Comparison of ENCODE assay signal across 9 cellular contexts in genomic region chr14:36647827-36648753, GRCh38. TPM values are rescaled to one million over a fixed set of nuclear protein-coding genes. Genes with fewer than 3 reads are reported as not detected.
DNase-seq lines count a peak whose midpoint lies in the region; ATAC-seq, FAIRE-seq and TF ChIP-seq lines count a peak whose summit lies in the region.
"Had no signal": no experiment of that assay in that cellular context is flagged by ENCODE, and none has a peak within 500 bp of the region (broad histone marks: within the 10 kb centered on the region; RNA-seq: fewer than 3 reads in every experiment).

No MANE protein-coding gene starts in this region.

- H3K9ac ChIP-seq in HUES48 (ENCODE audit: low read depth, low read length) (no peak overlapping the region), skeletal muscle tissue (ENCODE audit: low read depth in 1 of 3, low read length in 3 of 3) (peak overlapping the region in 1 of 3 donors; percentile 25)

- TF ChIP-seq CTCF in AG04449 (IDR thresholded peaks at IDR 0.05; ENCODE audit: insufficient read depth, low read length, missing control alignments), result peak; percentile 60

- in situ Hi-C loops in SK-MEL-5 (cut with HindIII; ENCODE audit: low pct_unique_long_range_greater_than_20kb, low sequenced_read_pairs), result loop anchor here (25.0 kb wide), 1 partner anchor 289 kb away; no protein-coding TSS in a partner anchor

- peak; percentile 80 to 89 for ATAC-seq in left cardiac atrium

- intact Hi-C loops in left cardiac atrium (cut with DNase I), result loop anchor here (1.0 to 10.0 kb wide), 3 partner anchors 294 to 507 kb away; no protein-coding TSS in a partner anchor

- peaks cover 100% of the 10 kb centered on the region for H3K27me3 ChIP-seq in HUES48 (ENCODE audit: control insufficient read depth, insufficient read depth, low read length)
- peaks cover 68 to 76% (median 72%) of the 10 kb centered on the region in 3 donors for H3K27me3 ChIP-seq in skeletal muscle tissue (ENCODE audit: control insufficient read depth in 3 of 3, insufficient read depth in 3 of 3, low read length in 3 of 3)

- FAIRE-seq in H54 (lab: Jason Lieb, UNC), result no peak

- CTCF ChIA-PET in AG04449 (lab: Yijun Ruan, JAX), result interaction anchor here (0.8 to 9.7 kb wide), 33 partner anchors 8 to 661 kb away, joined by 3 to 168 read pairs (median 3); no protein-coding TSS in a partner anchor

- H3K4me1 ChIP-seq in HUES48 (ENCODE audit: control insufficient read depth, insufficient read depth, low read length) (0 out of 2 replicates have a peak, but pooled peaks cover 6% of the 10 kb centered on the region), skeletal muscle tissue (ENCODE audit: control insufficient read depth in 3 of 3, insufficient read depth in 3 of 3, low read length in 3 of 3) (peaks cover 17 to 19% (median 18%) of the 10 kb centered on the region in 3 donors)

- POLR2A ChIA-PET in AG04449 (lab: Yijun Ruan, JAX), result no interaction called here

- DNase-seq in AG04449 (ENCODE audit: low read depth, low spot score) (no peak), SK-MEL-5 (ENCODE audit: low read depth, low spot score) (peak; percentile 64), left cardiac atrium (peak; percentile 17), T-helper 9 cell (no peak), H54 (ENCODE audit: insufficient read length, low spot score) (no peak)
- DNase-seq in activated naive CD4-positive, alpha-beta T cell treated with anti-CD3 and anti-CD28 coated beads, Interleukin-2, amount 50 U/mL, for 16 hours, result no peak
- DNase-seq: activated naive CD8-positive, alpha-beta T cell treated with anti-CD3 and anti-CD28 coated beads, Interleukin-2, amount 10 ng/mL, durations not matched to agents 7 days and 5 days had no signal

- H3K36me3 ChIP-seq in HUES48 (ENCODE audit: control insufficient read depth, insufficient read depth, low read length) (no peaks in the 10 kb centered on the region), skeletal muscle tissue (ENCODE audit: control insufficient read depth in 3 of 3, insufficient read depth in 3 of 3, low read length in 3 of 3) (no peaks in the 10 kb centered on the region)

- no peaks in the 10 kb centered on the region for H3K9me3 ChIP-seq in HUES48 (ENCODE audit: control insufficient read depth, insufficient read depth, low read length)
- no peaks in the 10 kb centered on the region for H3K9me3 ChIP-seq in skeletal muscle tissue (ENCODE audit: control insufficient read depth in 3 of 3, low read length in 3 of 3)

- H3K27ac ChIP-seq in HUES48 (ENCODE audit: low read depth, low read length) (no peak overlapping the region), skeletal muscle tissue (ENCODE audit: low read depth, low read length) (no peak overlapping the region)

- TF ChIP-seq POLR2A in H54 (IDR thresholded peaks at IDR 0.05; ENCODE audit: low read depth, low read length), result no peak

- H3K4me3 ChIP-seq in AG04449 (ENCODE audit: low read depth, low read length) (peak overlapping the region; percentile 52), HUES48 (ENCODE audit: low read depth, low read length) (peak overlapping the region; percentile 57), skeletal muscle tissue (ENCODE audit: low read length in 3 of 3) (peak overlapping the region in 2 of 3 donors; percentile 61 to 63)

RNA-seq across cellular contexts. Expression of gene PAX9, which starts 13.6 kb away (rescaled TPM):
- 1.9 and 2.1 TPM in 2 replicates for total RNA-seq in SK-MEL-5 (2014; rRNA removed; shearing (Covaris generic))
- 2.6 and 11.0 TPM in 2 replicates for polyA plus RNA-seq in SK-MEL-5 (2015; cell fraction: cytosol; rRNA removed)
- polyA plus RNA-seq in SK-MEL-5 (2015; cell fraction: nucleus; rRNA removed), result 3.3 and 6.3 TPM in 2 replicates
- not detected for total RNA-seq in left cardiac atrium
- 0.52 TPM for total RNA-seq in skeletal muscle tissue
- total RNA-seq: activated naive CD8-positive, alpha-beta T cell treated with anti-CD3 and anti-CD28 coated beads, Interleukin-2, amount 10 ng/mL, durations not matched to agents 7 days and 5 days had no signal

Comparison
In these comparisons a context has a peak if more than half of its experiments do, and no peak if none do; other contexts are left out.
1. DNase-seq: peak in SK-MEL-5 (single experiment) and left cardiac atrium (single experiment); none in AG04449 (single experiment), T-helper 9 cell (single experiment), H54 (single experiment) and activated naive CD4-positive, alpha-beta T cell treated with anti-CD3 and anti-CD28 coated beads, Interleukin-2, amount 50 U/mL, for 16 hours (single experiment).
2. Peak in every context shown above with its lines, with median percentiles within 50 percentile points of each other: H3K4me3 ChIP-seq.